ENCODE assay signal across 8 cellular contexts in genomic region chr18:37567061-37567993, GRCh38. TPM values are rescaled to one million over a fixed set of nuclear protein-coding genes. Genes with fewer than 3 reads are reported as not detected.
DNase-seq lines count a peak whose midpoint lies in the region; ATAC-seq and TF ChIP-seq lines count a peak whose summit lies in the region.

No MANE protein-coding gene starts in this region.

- H3K4me1 Mint-ChIP-seq in MCF 10A (ENCODE audit: insufficient read depth, unreplicated experiment), result peaks cover 12% of the 10 kb centered on the region
- H3K4me1 Mint-ChIP-seq in type B pancreatic cell (ENCODE audit: unreplicated experiment), result peaks cover 12% of the 10 kb centered on the region

- H3K9me3 Mint-ChIP-seq in MCF 10A (ENCODE audit: unreplicated experiment), result no peaks in the 10 kb centered on the region
- no peaks in the 10 kb centered on the region for H3K9me3 Mint-ChIP-seq in type B pancreatic cell

- POLR2A ChIA-PET in MCF 10A (lab: Yijun Ruan, JAX), result interaction anchor here (1.0 kb wide), 1 partner anchor 25 kb away, joined by 3 read pairs; no protein-coding TSS in a partner anchor

- no peak for TF ChIP-seq CTCF in breast epithelium (IDR thresholded peaks at IDR 0.05)
- no peak for TF ChIP-seq CTCF in MCF 10A (IDR thresholded peaks at IDR 0.05; ENCODE audit: unreplicated experiment)
- TF ChIP-seq CTCF in brain microvascular endothelial cell (IDR thresholded peaks at IDR 0.05; ENCODE audit: low read depth, low read length, missing control alignments), result no peak
- TF ChIP-seq CTCF in lung (IDR thresholded peaks at IDR 0.05; ENCODE audit: control extremely low read depth, extremely low read depth), result no peak
- TF ChIP-seq CTCF in type B pancreatic cell (conservative IDR thresholded peaks at IDR 0.05), result no peak

- peaks cover 5% of the 10 kb centered on the region for H3K36me3 Mint-ChIP-seq in MCF 10A (ENCODE audit: insufficient read depth, unreplicated experiment)
- H3K36me3 Mint-ChIP-seq in type B pancreatic cell, result no peaks in the 10 kb centered on the region

- CTCF ChIA-PET in MCF 10A (lab: Yijun Ruan, JAX), result interaction anchor here (1.0 to 1.2 kb wide), 2 partner anchors 11 to 12 kb away, joined by 3 read pairs; no protein-coding TSS in a partner anchor

- in situ Hi-C loops in brain microvascular endothelial cell (cut with HindIII; ENCODE audit: low pct_ligation_motif_present, low sequenced_read_pairs), result no loop called here

- H3K4me3 Mint-ChIP-seq in MCF 10A (ENCODE audit: unreplicated experiment), result no peak overlapping the region
- peak overlapping the region; percentile 84 for H3K4me3 Mint-ChIP-seq in type B pancreatic cell

- BruUV-seq in MCF 10A (replicated peaks; lab: Mats Ljungman, UMichigan), result no TSS peak

- H3K27me3 Mint-ChIP-seq in MCF 10A (ENCODE audit: insufficient read depth, unreplicated experiment) (peaks cover 59% of the 10 kb centered on the region), type B pancreatic cell (peaks cover 86% of the 10 kb centered on the region)

- H3K4me1 ChIP-seq in breast epithelium (peaks cover 10 to 11% of the 10 kb centered on the region in 2 donors), lung (ENCODE audit: control insufficient read depth in 2 of 2, insufficient read depth in 2 of 2, low read length in 2 of 2) (peaks cover 4 to 15% of the 10 kb centered on the region in 2 donors)

- H3K4me3 ChIP-seq in breast epithelium, result peak overlapping the region; percentile 51 to 74 (median 54)
- H3K4me3 ChIP-seq in brain microvascular endothelial cell (ENCODE audit: low read depth, low read length), result peak overlapping the region; percentile 29
- H3K4me3 ChIP-seq in lung, result peak overlapping the region; percentile 22

- no peaks in the 10 kb centered on the region for H3K36me3 ChIP-seq in breast epithelium
- no peaks in the 10 kb centered on the region for H3K36me3 ChIP-seq in brain microvascular endothelial cell (replicated peaks)
- H3K36me3 ChIP-seq in lung (ENCODE audit: control insufficient read depth in 2 of 2, insufficient read depth in 2 of 2, low read length in 2 of 2), result no peaks in the 10 kb centered on the region

- H3K27ac ChIP-seq in breast epithelium (no peak overlapping the region), brain microvascular endothelial cell (no peak overlapping the region), lung (ENCODE audit: low read depth in 1 of 2, low read length in 1 of 2) (no peak overlapping the region)

- H3K9me3 ChIP-seq in breast epithelium, result no peaks in the 10 kb centered on the region
- H3K9me3 ChIP-seq in lung (ENCODE audit: control insufficient read depth in 2 of 2, insufficient read depth in 1 of 2, low read length in 1 of 2), result peaks cover 0 to 8% of the 10 kb centered on the region in 2 donors

- DNase-seq in breast epithelium (ENCODE audit: low spot score in 2 of 2) (no peak), MCF 10A (ENCODE audit: unreplicated experiment) (no peak), brain microvascular endothelial cell (no peak), lung (ENCODE audit: low spot score) (no peak), type B pancreatic cell (ENCODE audit: extremely low spot score, unreplicated experiment) (no peak), MV-4-11 (lab: John Stamatoyannopoulos, UW) (no peak), Kasumi-1 (lab: John Stamatoyannopoulos, UW) (no peak), erythroblast (lab: John Stamatoyannopoulos, UW) (no peak)

- no peak overlapping the region for H3K27ac Mint-ChIP-seq in MCF 10A (ENCODE audit: low read depth, unreplicated experiment)
- H3K27ac Mint-ChIP-seq in type B pancreatic cell, result peak overlapping the region; percentile 22

- H3K27me3 ChIP-seq in breast epithelium (peaks cover 8 to 73% of the 10 kb centered on the region in 2 donors), brain microvascular endothelial cell (replicated peaks) (peaks cover 42% of the 10 kb centered on the region), lung (ENCODE audit: control insufficient read depth, insufficient read depth) (peaks cover 4% of the 10 kb centered on the region)

- no peak for TF ChIP-seq POLR2A in breast epithelium (IDR thresholded peaks at IDR 0.05)
- no peak for TF ChIP-seq POLR2A in erythroblast (IDR thresholded peaks at IDR 0.05; ENCODE audit: low read length)

- no peak for ATAC-seq in lung (ENCODE audit: insufficient read depth, low FRiP score)

- intact Hi-C loops in breast epithelium (cut with DNase I; ENCODE audit: low total_unique reads) (no loop called here), MCF 10A (cut with micrococcal nuclease) (no loop called here)

- 3 to 4% methylated on average over 55 to 72 of the region's 72 CpGs for WGBS in lung, 2 donors

RNA-seq across cellular contexts. Expression of gene CELF4, which starts 1.7 kb away (rescaled TPM):
- total RNA-seq in breast epithelium (1 to 10 TPM in 1 of 3 donors, not detected in 2; 1.0 TPM), MCF 10A (2022) (not detected in 2 replicates), lung (1 to 10 TPM; 2.2 to 3.0 TPM), type B pancreatic cell (ENCODE audit: low replicate concordance) (8.4 and 9.2 TPM in 2 replicates)
- under 1 TPM; 0.24 to 0.37 TPM for polyA plus RNA-seq in lung
